In the genomic region with DNA sequence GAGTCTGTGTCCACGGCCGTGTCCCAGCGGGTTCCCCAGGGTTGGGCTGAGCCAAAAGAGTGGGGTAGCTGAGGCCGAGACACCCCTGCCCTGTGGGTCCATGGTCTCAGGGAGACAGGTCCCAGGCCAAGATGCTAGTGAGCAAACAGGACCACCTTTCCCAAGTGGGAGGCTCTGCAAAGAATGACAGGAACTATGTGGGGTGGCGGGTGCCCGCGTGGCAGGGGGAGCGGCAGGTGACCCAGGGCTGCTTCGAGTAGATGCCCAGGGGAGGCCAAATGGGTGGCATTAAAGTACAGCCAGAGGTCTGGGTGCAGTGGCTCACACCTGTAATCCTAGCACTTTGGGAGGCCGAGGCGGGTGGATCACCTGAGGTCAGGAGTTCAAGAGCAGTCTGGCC, we compare ENCODE assay signal across 20 cellular contexts. TPM values are rescaled to one million over a fixed set of nuclear protein-coding genes. Genes with fewer than 3 reads are reported as not detected.
"Had no signal": no experiment of that assay in that cellular context is flagged by ENCODE, and none has a peak within 500 bp of the region (broad histone marks: within the 10 kb centered on the region; RNA-seq: fewer than 3 reads in every experiment).

No MANE protein-coding gene starts in this region.

- H3K4me3 ChIP-seq: K562 had no signal

- DNase-seq: Kasumi-1, MM.1S, NCI-H1092 treated with DMSO at 0.1 percent for 48 hours, NCI-H1436, NCI-H187, NCI-H2029, NCI-H2081 treated with DMSO at 0.1 percent for 48 hours, NCI-H2171, NCI-H446, NCI-H510A, NCI-H524 treated with DMSO at 0.1 percent for 48 hours, NCI-H69, NCI-H774, RPMI8226, SHP77, SK-N-SH had no signal

- H3K9me3 Mint-ChIP-seq: IgD-negative memory B cell had no signal

- H3K27ac ChIP-seq: KMS-11 had no signal

- H3K9me3 ChIP-seq: SK-N-SH had no signal

- ATAC-seq: K562 had no signal

RNA-seq across cellular contexts. Expression of a gene that starts 38.0 kb away (rescaled TPM):
- total RNA-seq: HT1080, K562 had no signal
- polyA plus RNA-seq: K562 had no signal
